In the genomic region with DNA sequence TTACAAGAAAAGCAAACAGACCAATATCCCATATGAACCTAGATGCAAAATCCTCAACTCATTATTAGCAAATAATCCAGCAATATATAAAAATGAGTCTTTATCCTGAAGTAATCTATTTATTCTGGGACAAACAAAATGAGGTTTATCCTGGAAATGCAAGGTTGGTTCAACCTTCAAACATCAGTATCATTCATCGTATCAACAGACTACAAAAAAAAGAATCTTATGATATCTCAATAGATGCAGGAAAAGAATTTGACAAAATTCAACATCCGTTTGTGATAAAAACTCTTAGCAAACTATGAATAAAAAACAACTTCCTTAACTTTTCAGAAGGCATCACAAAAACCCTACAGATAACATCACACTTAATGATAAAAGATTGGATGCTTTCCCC, we compare ENCODE assay signal across 9 cellular contexts.
"Had no signal": no experiment of that assay in that cellular context is flagged by ENCODE, and none has a peak within 500 bp of the region (broad histone marks: within the 10 kb centered on the region; RNA-seq: fewer than 3 reads in every experiment).

No MANE protein-coding gene starts in this region.

- H3K4me3 ChIP-seq: thyroid gland, uterus had no signal

- H3K9me3 ChIP-seq: SK-N-SH, thyroid gland, uterus had no signal

- H3K27me3 ChIP-seq: thyroid gland, uterus had no signal

- H3K27ac ChIP-seq: thyroid gland, uterus had no signal

- H3K4me1 ChIP-seq: uterus had no signal

- DNase-seq: activated CD4-positive, CD25-positive, alpha-beta regulatory T cell treated with anti-CD3 and anti-CD28 coated beads, Interleukin-2, amount 50 U/mL, for 72 hours; activated naive CD4-positive, alpha-beta T cell treated with Interleukin-2 at 50 U/mL for 16 hours; activated T-cell treated with anti-CD3 and anti-CD28 coated beads, Interleukin-2, amount 50 U/mL, for 48 hours; dermis blood vessel endothelial cell; erythroblast; hippocampal formation; SK-N-SH; thyroid gland; uterus had no signal

- H3K36me3 ChIP-seq: thyroid gland, uterus had no signal
